ENCODE assay signal across 10 cellular contexts in genomic region chr7:149599636-149600206, GRCh38.
DNase-seq lines count a peak whose midpoint lies in the region; ATAC-seq, FAIRE-seq and TF ChIP-seq lines count a peak whose summit lies in the region.
"Had no signal": no experiment of that assay in that cellular context is flagged by ENCODE, and none has a peak within 500 bp of the region (broad histone marks: within the 10 kb centered on the region; RNA-seq: fewer than 3 reads in every experiment).

No MANE protein-coding gene starts in this region.

- peaks cover 21% of the 10 kb centered on the region for H3K36me3 Mint-ChIP-seq in IgD-negative memory B cell

- no peaks in the 10 kb centered on the region for H4K20me1 ChIP-seq in endothelial cell of umbilical vein (replicated peaks; ENCODE audit: control insufficient read depth, extremely low read depth, insufficient read depth, low read length)

- peak overlapping the region; percentile 93 to 98 (median 97) for H3K27ac Mint-ChIP-seq in IgD-negative memory B cell

- H3K4me3 ChIP-seq in GM12865 (ENCODE audit: low read depth, low read length) (peak overlapping the region; percentile 45), endothelial cell of umbilical vein (replicated peaks in 1 of 3; ENCODE audit: insufficient read depth in 1 of 3, low read depth in 1 of 3, low read length in 3 of 3) (no peak overlapping the region)

- no peaks in the 10 kb centered on the region for H3K79me2 ChIP-seq in endothelial cell of umbilical vein (ENCODE audit: control insufficient read depth, insufficient read depth, low read length)

- H2AFZ ChIP-seq in endothelial cell of umbilical vein (ENCODE audit: low read depth, low read length), result no peak overlapping the region

- H3K4me3 Mint-ChIP-seq in IgD-negative memory B cell, result peak overlapping the region; percentile 86 to 96 (median 89)

- H3K9me3 ChIP-seq in endothelial cell of umbilical vein (replicated peaks; ENCODE audit: control insufficient read depth, insufficient read depth, low read length), result no peaks in the 10 kb centered on the region

- peak; percentile 23 for ATAC-seq in GM19463 (IDR thresholded peaks at IDR 0.05; ENCODE audit: unreplicated experiment)

- no peaks in the 10 kb centered on the region for H3K27me3 ChIP-seq in endothelial cell of umbilical vein (ENCODE audit: control insufficient read depth in 2 of 2, insufficient read depth in 2 of 2, low read length in 2 of 2)

- H3K9ac ChIP-seq in endothelial cell of umbilical vein (replicated peaks; ENCODE audit: extremely low read depth, insufficient read depth, low read length), result no peak overlapping the region

- no peak overlapping the region for H3K27ac ChIP-seq in endothelial cell of umbilical vein (ENCODE audit: insufficient read depth, low read depth, low read length)
- H3K27ac ChIP-seq in RWPE1, result no peak overlapping the region

- no peak overlapping the region for H3K4me2 ChIP-seq in endothelial cell of umbilical vein (ENCODE audit: insufficient read depth, low read length)

- intact Hi-C loops in endothelial cell of umbilical vein (cut with micrococcal nuclease), result no loop called here

- peaks cover 0 to 3% (median 0%) of the 10 kb centered on the region in 3 donors for H3K9me3 Mint-ChIP-seq in IgD-negative memory B cell

- no peak for TF ChIP-seq POLR2A in endothelial cell of umbilical vein (IDR thresholded peaks at IDR 0.05; ENCODE audit: low read depth, low read length)

- CTCF ChIA-PET in endothelial cell of umbilical vein (lab: Charles Lee), result interaction anchor here (1.0 kb wide), 1 partner anchor 25 kb away, joined by 3 read pairs; no protein-coding TSS in a partner anchor
- CTCF ChIA-PET in RWPE1 (lab: Yijun Ruan, JAX), result no interaction called here

- H3K4me1 ChIP-seq in endothelial cell of umbilical vein (ENCODE audit: control insufficient read depth, extremely low read depth, insufficient read depth, low read length), result no peaks in the 10 kb centered on the region

- no TSS peak for BruUV-seq in endothelial cell of umbilical vein (replicated peaks; lab: Mats Ljungman, UMichigan)

- POLR2A ChIA-PET in endothelial cell of umbilical vein (lab: Charles Lee), result no interaction called here
- POLR2A ChIA-PET in RWPE1 (lab: Yijun Ruan, JAX; ENCODE audit: low non-redundant PET), result no interaction called here

- TF ChIP-seq CTCF in GM12865 (IDR thresholded peaks at IDR 0.05; ENCODE audit: insufficient read depth, low read depth, low read length, missing control alignments) (no peak), endothelial cell of umbilical vein (IDR thresholded peaks at IDR 0.05; ENCODE audit: extremely low read depth in 1 of 2, insufficient read depth in 1 of 2, low read depth in 1 of 2, low read length in 2 of 2) (no peak), RWPE1 (conservative IDR thresholded peaks at IDR 0.05; ENCODE audit: low read depth) (no peak)

- peak; percentile 67 for FAIRE-seq in endothelial cell of umbilical vein (lab: Jason Lieb, UNC)
- FAIRE-seq: colon had no signal

- no peaks in the 10 kb centered on the region for H3K9me1 ChIP-seq in endothelial cell of umbilical vein (replicated peaks; ENCODE audit: control insufficient read depth, extremely low read depth, insufficient read depth, low read length)

- no peaks in the 10 kb centered on the region for H3K27me3 Mint-ChIP-seq in IgD-negative memory B cell

- dilution Hi-C loops in endothelial cell of umbilical vein (cut with MboI; ENCODE audit: extremely low pct_ligation_motif_present, low sequenced_read_pairs), result no loop called here

- DNase-seq in GM12865 (ENCODE audit: low read depth) (peak; percentile 69), endothelial cell of umbilical vein (ENCODE audit: low read depth, low spot score) (no peak), LoVo (ENCODE audit: low spot score) (no peak), RWPE1 (ENCODE audit: low spot score) (no peak), NCI-H2196 treated with DMSO at 0.1 percent for 48 hours (lab: John Stamatoyannopoulos, UW; ENCODE audit: unreplicated experiment) (no peak), NCI-H146 (lab: John Stamatoyannopoulos, UW) (no peak)
- DNase-seq: NCI-H524 treated with DMSO at 0.1 percent for 48 hours had no signal

- peaks cover 10 to 11% of the 10 kb centered on the region in 2 experiments for H3K36me3 ChIP-seq in endothelial cell of umbilical vein (ENCODE audit: control insufficient read depth in 2 of 2, extremely low read depth in 1 of 2, insufficient read depth in 2 of 2, low read length in 2 of 2)

- H3K4me1 Mint-ChIP-seq in IgD-negative memory B cell, result peaks cover 16 to 22% (median 20%) of the 10 kb centered on the region in 3 donors

TF ChIP-seq in endothelial cell of umbilical vein, 7 proteins besides CTCF, POLR2A, EP300 and RAD21:
- no peak for TF ChIP-seq GATA2 (IDR thresholded peaks at IDR 0.05; ENCODE audit: insufficient read depth, insufficient read length, low read depth, low read length)
- no peak for TF ChIP-seq MYC (IDR thresholded peaks at IDR 0.05; ENCODE audit: low read depth, low read length)
- TF ChIP-seq MAX (IDR thresholded peaks at IDR 0.05; ENCODE audit: insufficient read depth, insufficient read length), result no peak
- TF ChIP-seq POLR2AphosphoS5 (IDR thresholded peaks at IDR 0.05; ENCODE audit: insufficient read depth, low read depth, low read length), result no peak
- no peak for TF ChIP-seq JUN (IDR thresholded peaks at IDR 0.05; ENCODE audit: borderline replicate concordance, insufficient read depth, insufficient read length, low read depth)
- TF ChIP-seq EZH2 (IDR thresholded peaks at IDR 0.05; ENCODE audit: borderline replicate concordance, low read depth, low read length, severe bottlenecking), result no peak
- TF ChIP-seq FOS (IDR thresholded peaks at IDR 0.05; ENCODE audit: borderline replicate concordance, insufficient read depth, low read length), result no peak
